In the genomic region with DNA sequence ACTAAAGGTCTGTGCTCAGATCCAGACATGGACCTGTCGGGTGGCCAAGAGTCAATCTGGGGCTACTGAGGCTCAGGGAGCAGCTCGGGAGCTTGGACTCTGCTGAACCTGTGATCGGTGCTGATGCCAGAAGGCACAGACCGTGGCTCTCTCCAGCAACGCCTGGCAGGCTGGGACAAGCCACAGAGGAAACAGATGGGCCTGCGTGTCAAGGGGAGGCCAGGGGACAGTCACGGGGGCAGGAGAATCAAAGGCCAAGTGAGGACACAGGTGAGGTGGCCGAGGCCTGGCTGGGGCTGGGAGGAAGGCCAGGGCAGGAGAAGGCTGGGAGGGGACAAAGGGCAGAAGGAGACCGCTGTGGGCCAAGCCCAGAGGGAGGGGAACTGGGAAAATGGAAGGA, we compare ENCODE assay signal across 1 cellular context.
TF ChIP-seq lines count a peak whose summit lies in the region.

No MANE protein-coding gene starts in this region.

TF ChIP-seq in GM23338, 12 proteins besides CTCF, POLR2A, EP300 and RAD21 (continued from another document):
- TF ChIP-seq ZNF462 (CRISPR knock-in tag; IDR thresholded peaks at IDR 0.05) (no peak), CREB1 (CRISPR knock-in tag; IDR thresholded peaks at IDR 0.05; ENCODE audit: low read depth) (no peak), POLR2AphosphoS5 (IDR thresholded peaks at IDR 0.05; ENCODE audit: low read depth) (no peak)
- TF ChIP-seq, protein P1, sequence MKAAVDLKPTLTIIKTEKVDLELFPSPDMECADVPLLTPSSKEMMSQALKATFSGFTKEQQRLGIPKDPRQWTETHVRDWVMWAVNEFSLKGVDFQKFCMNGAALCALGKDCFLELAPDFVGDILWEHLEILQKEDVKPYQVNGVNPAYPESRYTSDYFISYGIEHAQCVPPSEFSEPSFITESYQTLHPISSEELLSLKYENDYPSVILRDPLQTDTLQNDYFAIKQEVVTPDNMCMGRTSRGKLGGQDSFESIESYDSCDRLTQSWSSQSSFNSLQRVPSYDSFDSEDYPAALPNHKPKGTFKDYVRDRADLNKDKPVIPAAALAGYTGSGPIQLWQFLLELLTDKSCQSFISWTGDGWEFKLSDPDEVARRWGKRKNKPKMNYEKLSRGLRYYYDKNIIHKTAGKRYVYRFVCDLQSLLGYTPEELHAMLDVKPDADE (IDR thresholded peaks at IDR 0.05), result no peak
